Comparison of ENCODE assay signal across 8 cellular contexts in the genomic region with DNA sequence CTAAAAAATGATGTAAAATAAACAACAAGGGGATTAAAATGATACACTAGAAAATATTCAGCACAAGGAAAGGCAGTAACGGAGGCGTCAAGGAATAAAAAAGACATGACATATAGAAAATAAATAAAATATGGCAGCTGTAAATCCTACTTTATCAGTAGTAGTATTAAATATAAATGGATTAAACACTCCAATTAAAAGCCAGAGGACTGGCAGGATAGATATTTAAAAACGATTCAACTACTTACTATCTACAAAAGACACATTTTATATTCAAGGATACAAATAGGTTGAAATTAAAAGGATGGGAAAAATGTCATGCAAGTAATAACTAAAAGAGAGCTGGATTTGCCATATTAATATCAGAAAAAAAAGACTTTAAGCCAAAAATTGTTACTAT.
"Had no signal": no experiment of that assay in that cellular context is flagged by ENCODE, and none has a peak within 500 bp of the region (broad histone marks: within the 10 kb centered on the region; RNA-seq: fewer than 3 reads in every experiment).

No MANE protein-coding gene starts in this region.

- ATAC-seq: GM12878 had no signal

- FAIRE-seq: G401.6, GM12891, GM12892, GM18507, GM19239 had no signal

- H3K4me3 ChIP-seq: GM12878 had no signal

- DNase-seq: GDM1, GF-D8 had no signal
